Comparison of ENCODE assay signal across 1 cellular context in the genomic region with DNA sequence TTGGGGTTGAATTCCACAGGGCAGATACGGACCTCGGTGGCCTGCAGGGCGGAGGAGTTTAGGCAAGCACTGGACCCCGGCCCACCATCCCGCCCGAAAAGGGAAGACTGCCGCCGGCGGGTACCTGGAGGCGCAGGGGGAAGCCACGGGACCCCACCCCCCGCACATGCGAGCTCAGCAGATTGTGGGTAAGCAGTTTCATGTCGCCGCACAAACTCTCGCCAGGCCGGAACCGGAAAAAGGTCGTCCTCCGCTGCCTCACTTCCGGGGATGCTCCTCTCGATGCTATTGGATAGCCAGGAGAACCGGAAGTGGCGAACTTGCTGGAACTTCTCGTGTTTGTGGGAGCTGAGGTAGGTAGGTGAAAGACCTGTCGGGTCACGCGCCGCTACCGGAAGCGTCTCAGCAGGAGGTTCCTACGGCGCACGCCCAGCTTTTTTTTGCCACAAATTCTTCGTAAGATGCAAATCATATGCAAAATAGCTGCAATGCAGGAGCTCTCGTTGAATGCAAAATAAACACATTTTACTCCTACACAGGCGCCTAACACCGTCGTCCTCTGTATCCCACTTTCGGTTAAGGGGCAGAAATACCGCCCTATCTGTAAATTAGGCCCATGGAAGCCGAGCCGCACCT.
TF ChIP-seq lines count a peak whose summit lies in the region.

A gene (minus strand): TSS at position 235 of the 636 bp plus-strand sequence. CDS start 33 bp downstream, at position 202.

TF ChIP-seq in HEK293, 187 proteins besides CTCF, POLR2A, EP300 and RAD21 (continued from another document):
- TF ChIP-seq, protein P1, sequence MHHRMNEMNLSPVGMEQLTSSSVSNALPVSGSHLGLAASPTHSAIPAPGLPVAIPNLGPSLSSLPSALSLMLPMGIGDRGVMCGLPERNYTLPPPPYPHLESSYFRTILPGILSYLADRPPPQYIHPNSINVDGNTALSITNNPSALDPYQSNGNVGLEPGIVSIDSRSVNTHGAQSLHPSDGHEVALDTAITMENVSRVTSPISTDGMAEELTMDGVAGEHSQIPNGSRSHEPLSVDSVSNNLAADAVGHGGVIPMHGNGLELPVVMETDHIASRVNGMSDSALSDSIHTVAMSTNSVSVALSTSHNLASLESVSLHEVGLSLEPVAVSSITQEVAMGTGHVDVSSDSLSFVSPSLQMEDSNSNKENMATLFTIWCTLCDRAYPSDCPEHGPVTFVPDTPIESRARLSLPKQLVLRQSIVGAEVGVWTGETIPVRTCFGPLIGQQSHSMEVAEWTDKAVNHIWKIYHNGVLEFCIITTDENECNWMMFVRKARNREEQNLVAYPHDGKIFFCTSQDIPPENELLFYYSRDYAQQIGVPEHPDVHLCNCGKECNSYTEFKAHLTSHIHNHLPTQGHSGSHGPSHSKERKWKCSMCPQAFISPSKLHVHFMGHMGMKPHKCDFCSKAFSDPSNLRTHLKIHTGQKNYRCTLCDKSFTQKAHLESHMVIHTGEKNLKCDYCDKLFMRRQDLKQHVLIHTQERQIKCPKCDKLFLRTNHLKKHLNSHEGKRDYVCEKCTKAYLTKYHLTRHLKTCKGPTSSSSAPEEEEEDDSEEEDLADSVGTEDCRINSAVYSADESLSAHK (tag by site-specific recombination; IDR thresholded peaks at IDR 0.05), result peak; percentile 73
- TF ChIP-seq, protein P2, sequence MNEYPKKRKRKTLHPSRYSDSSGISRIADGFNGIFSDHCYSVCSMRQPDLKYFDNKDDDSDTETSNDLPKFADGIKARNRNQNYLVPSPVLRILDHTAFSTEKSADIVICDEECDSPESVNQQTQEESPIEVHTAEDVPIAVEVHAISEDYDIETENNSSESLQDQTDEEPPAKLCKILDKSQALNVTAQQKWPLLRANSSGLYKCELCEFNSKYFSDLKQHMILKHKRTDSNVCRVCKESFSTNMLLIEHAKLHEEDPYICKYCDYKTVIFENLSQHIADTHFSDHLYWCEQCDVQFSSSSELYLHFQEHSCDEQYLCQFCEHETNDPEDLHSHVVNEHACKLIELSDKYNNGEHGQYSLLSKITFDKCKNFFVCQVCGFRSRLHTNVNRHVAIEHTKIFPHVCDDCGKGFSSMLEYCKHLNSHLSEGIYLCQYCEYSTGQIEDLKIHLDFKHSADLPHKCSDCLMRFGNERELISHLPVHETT (tag by site-specific recombination; IDR thresholded peaks at IDR 0.05), result peak; percentile 56; the same call in 1 of the 2 replicates
- peak; percentile 58 for TF ChIP-seq ZXDB (tag by site-specific recombination; IDR thresholded peaks at IDR 0.05)
- no peak for TF ChIP-seq ZNF701 (tag by site-specific recombination; IDR thresholded peaks at IDR 0.05)
- TF ChIP-seq, protein P3, sequence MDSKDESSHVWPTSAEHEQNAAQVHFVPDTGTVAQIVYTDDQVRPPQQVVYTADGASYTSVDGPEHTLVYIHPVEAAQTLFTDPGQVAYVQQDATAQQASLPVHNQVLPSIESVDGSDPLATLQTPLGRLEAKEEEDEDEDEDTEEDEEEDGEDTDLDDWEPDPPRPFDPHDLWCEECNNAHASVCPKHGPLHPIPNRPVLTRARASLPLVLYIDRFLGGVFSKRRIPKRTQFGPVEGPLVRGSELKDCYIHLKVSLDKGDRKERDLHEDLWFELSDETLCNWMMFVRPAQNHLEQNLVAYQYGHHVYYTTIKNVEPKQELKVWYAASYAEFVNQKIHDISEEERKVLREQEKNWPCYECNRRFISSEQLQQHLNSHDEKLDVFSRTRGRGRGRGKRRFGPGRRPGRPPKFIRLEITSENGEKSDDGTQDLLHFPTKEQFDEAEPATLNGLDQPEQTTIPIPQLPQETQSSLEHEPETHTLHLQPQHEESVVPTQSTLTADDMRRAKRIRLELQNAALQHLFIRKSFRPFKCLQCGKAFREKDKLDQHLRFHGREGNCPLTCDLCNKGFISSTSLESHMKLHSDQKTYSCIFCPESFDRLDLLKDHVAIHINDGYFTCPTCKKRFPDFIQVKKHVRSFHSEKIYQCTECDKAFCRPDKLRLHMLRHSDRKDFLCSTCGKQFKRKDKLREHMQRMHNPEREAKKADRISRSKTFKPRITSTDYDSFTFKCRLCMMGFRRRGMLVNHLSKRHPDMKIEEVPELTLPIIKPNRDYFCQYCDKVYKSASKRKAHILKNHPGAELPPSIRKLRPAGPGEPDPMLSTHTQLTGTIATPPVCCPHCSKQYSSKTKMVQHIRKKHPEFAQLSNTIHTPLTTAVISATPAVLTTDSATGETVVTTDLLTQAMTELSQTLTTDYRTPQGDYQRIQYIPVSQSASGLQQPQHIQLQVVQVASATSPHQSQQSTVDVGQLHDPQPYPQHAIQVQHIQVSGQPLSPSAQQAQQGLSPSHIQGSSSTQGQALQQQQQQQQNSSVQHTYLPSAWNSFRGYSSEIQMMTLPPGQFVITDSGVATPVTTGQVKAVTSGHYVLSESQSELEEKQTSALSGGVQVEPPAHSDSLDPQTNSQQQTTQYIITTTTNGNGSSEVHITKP (tag by site-specific recombination; IDR thresholded peaks at IDR 0.05), result 0 out of 2 replicates have a peak, but pooled peaks have one; percentile 57
